In the genomic region with DNA sequence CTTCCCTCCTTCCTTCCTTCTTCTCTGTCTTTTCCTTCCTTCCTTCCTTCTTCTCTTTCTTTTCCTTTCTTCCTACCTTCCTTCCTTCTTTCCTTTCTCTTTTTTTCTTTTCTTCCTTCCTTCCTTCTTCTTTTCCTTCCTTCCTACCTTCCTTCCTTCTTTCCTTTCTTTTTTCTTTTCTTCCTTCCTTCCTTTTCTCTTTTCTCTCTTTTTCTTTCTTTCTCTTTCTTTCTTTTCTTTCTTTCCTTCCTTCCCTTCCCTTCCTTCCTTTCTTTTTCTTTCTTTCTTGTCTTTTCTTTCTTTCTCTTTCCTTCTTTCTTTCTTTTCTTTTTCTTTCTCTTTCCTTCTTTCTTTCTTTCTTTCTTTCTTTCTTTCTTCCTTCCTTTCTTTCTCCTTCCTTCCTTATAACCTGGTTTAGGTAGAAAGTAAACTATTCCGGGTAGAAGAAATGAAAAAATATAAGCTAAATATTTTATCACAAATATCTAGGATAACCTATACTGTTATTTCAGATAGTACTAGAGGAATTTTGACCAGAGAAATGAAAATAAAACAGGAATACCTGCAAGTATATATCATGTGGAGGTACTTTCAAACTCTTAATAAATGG, we compare ENCODE assay signal across 2 cellular contexts.
TF ChIP-seq lines count a peak whose summit lies in the region.

No MANE protein-coding gene starts in this region.

TF ChIP-seq in HEK293, 187 proteins besides CTCF, POLR2A, EP300 and RAD21 (continued from another document):
- TF ChIP-seq ZNF274 (IDR thresholded peaks at IDR 0.05; ENCODE audit: low read length) (no peak), ZNF274 (tag by site-specific recombination; IDR thresholded peaks at IDR 0.05; ENCODE audit: borderline replicate concordance) (no peak), ZNF664 (tag by site-specific recombination; IDR thresholded peaks at IDR 0.05) (no peak), ZFP69B (tag by site-specific recombination; IDR thresholded peaks at IDR 0.05) (no peak), ZBTB8A (tag by site-specific recombination; IDR thresholded peaks at IDR 0.05) (no peak), ZNF544 (tag by site-specific recombination; IDR thresholded peaks at IDR 0.05) (no peak), ZNF354C (tag by site-specific recombination; IDR thresholded peaks at IDR 0.05; ENCODE audit: borderline replicate concordance, low read depth) (no peak), SP7 (tag by site-specific recombination; IDR thresholded peaks at IDR 0.05) (no peak), ZBTB21 (tag by site-specific recombination; IDR thresholded peaks at IDR 0.05) (no peak)

TF ChIP-seq in K562, 482 proteins besides CTCF, POLR2A, EP300 and RAD21 (continued from another document):
- TF ChIP-seq, protein P1, sequence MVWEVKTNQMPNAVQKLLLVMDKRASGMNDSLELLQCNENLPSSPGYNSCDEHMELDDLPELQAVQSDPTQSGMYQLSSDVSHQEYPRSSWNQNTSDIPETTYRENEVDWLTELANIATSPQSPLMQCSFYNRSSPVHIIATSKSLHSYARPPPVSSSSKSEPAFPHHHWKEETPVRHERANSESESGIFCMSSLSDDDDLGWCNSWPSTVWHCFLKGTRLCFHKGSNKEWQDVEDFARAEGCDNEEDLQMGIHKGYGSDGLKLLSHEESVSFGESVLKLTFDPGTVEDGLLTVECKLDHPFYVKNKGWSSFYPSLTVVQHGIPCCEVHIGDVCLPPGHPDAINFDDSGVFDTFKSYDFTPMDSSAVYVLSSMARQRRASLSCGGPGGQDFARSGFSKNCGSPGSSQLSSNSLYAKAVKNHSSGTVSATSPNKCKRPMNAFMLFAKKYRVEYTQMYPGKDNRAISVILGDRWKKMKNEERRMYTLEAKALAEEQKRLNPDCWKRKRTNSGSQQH (CRISPR knock-in tag; IDR thresholded peaks at IDR 0.05), result peak; percentile 43; the same call in 1 of the 2 replicates
- TF ChIP-seq, protein P2, sequence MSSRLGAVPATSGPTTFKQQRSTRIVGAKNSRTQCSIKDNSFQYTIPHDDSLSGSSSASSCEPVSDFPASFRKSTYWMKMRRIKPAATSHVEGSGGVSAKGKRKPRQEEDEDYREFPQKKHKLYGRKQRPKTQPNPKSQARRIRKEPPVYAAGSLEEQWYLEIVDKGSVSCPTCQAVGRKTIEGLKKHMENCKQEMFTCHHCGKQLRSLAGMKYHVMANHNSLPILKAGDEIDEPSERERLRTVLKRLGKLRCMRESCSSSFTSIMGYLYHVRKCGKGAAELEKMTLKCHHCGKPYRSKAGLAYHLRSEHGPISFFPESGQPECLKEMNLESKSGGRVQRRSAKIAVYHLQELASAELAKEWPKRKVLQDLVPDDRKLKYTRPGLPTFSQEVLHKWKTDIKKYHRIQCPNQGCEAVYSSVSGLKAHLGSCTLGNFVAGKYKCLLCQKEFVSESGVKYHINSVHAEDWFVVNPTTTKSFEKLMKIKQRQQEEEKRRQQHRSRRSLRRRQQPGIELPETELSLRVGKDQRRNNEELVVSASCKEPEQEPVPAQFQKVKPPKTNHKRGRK (tag; IDR thresholded peaks at IDR 0.05), result peak; percentile 99
- TF ChIP-seq ZC3H4 (CRISPR knock-in tag; IDR thresholded peaks at IDR 0.05; ENCODE audit: borderline replicate concordance) (no peak), U2AF2 (optimal IDR thresholded peaks at IDR 0.05; ENCODE audit: low read depth, low read length) (peak; percentile 64), HIVEP1 (CRISPR knock-in tag; IDR thresholded peaks at IDR 0.05) (no peak), ELF4 (CRISPR knock-in tag; IDR thresholded peaks at IDR 0.05) (0 out of 2 replicates have a peak, but pooled peaks have one; percentile 31), IFI16 (CRISPR knock-in tag; IDR thresholded peaks at IDR 0.05) (no peak), U2AF1 (optimal IDR thresholded peaks at IDR 0.05; ENCODE audit: low read depth, low read length) (peak; percentile 41), NBN (IDR thresholded peaks at IDR 0.05; ENCODE audit: low read depth) (0 out of 2 replicates have a peak, but pooled peaks have one; percentile 22), MTA1 (IDR thresholded peaks at IDR 0.05; ENCODE audit: borderline replicate concordance) (0 out of 2 replicates have a peak, but pooled peaks have one; percentile 23), HNRNPK (IDR thresholded peaks at IDR 0.05; ENCODE audit: low read depth, low read length, poor library complexity, severe bottlenecking) (peak; percentile 10), MCM3 (IDR thresholded peaks at IDR 0.05) (no peak), NCOA4 (IDR thresholded peaks at IDR 0.05; ENCODE audit: partially characterized antibody) (peak; percentile 49), ESRRB (CRISPR knock-in tag; IDR thresholded peaks at IDR 0.05; ENCODE audit: borderline replicate concordance) (no peak), ZNF324 (CRISPR knock-in tag; IDR thresholded peaks at IDR 0.05) (no peak), LARP7 (IDR thresholded peaks at IDR 0.05) (0 out of 2 replicates have a peak, but pooled peaks have one; percentile 54), THRAP3 (IDR thresholded peaks at IDR 0.05; ENCODE audit: borderline replicate concordance) (0 out of 2 replicates have a peak, but pooled peaks have one; percentile 62), RAD51 (IDR thresholded peaks at IDR 0.05; ENCODE audit: borderline replicate concordance, low read depth) (no peak), TBL1XR1 (IDR thresholded peaks at IDR 0.05; ENCODE audit: low read length in 2 of 2) (no peak), PHB2 (IDR thresholded peaks at IDR 0.05; ENCODE audit: low read depth) (peak; percentile 52; the same call in 1 of the 2 replicates), RBFOX2 (IDR thresholded peaks at IDR 0.05; ENCODE audit: low read depth, low read length) (no peak), ZNF133 (CRISPR knock-in tag; IDR thresholded peaks at IDR 0.05) (no peak), ARHGAP35 (IDR thresholded peaks at IDR 0.05; ENCODE audit: partially characterized antibody) (peak; percentile 53), ETV1 (tag; conservative IDR thresholded peaks at IDR 0.05; ENCODE audit: low read depth) (no peak), CHD2 (IDR thresholded peaks at IDR 0.05; ENCODE audit: low read depth, low read length) (no peak), PCBP2 (IDR thresholded peaks at IDR 0.05; ENCODE audit: low read depth, low read length, poor library complexity, severe bottlenecking) (peak; percentile 13)
- TF ChIP-seq, protein P3, sequence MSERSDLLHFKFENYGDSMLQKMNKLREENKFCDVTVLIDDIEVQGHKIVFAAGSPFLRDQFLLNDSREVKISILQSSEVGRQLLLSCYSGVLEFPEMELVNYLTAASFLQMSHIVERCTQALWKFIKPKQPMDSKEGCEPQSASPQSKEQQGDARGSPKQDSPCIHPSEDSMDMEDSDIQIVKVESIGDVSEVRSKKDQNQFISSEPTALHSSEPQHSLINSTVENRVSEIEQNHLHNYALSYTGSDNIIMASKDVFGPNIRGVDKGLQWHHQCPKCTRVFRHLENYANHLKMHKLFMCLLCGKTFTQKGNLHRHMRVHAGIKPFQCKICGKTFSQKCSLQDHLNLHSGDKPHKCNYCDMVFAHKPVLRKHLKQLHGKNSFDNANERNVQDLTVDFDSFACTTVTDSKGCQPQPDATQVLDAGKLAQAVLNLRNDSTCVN (CRISPR knock-in tag; IDR thresholded peaks at IDR 0.05), result 0 out of 2 replicates have a peak, but pooled peaks have one; percentile 45
- TF ChIP-seq, protein P4, sequence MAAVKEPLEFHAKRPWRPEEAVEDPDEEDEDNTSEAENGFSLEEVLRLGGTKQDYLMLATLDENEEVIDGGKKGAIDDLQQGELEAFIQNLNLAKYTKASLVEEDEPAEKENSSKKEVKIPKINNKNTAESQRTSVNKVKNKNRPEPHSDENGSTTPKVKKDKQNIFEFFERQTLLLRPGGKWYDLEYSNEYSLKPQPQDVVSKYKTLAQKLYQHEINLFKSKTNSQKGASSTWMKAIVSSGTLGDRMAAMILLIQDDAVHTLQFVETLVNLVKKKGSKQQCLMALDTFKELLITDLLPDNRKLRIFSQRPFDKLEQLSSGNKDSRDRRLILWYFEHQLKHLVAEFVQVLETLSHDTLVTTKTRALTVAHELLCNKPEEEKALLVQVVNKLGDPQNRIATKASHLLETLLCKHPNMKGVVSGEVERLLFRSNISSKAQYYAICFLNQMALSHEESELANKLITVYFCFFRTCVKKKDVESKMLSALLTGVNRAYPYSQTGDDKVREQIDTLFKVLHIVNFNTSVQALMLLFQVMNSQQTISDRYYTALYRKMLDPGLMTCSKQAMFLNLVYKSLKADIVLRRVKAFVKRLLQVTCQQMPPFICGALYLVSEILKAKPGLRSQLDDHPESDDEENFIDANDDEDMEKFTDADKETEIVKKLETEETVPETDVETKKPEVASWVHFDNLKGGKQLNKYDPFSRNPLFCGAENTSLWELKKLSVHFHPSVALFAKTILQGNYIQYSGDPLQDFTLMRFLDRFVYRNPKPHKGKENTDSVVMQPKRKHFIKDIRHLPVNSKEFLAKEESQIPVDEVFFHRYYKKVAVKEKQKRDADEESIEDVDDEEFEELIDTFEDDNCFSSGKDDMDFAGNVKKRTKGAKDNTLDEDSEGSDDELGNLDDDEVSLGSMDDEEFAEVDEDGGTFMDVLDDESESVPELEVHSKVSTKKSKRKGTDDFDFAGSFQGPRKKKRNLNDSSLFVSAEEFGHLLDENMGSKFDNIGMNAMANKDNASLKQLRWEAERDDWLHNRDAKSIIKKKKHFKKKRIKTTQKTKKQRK (IDR thresholded peaks at IDR 0.05; ENCODE audit: borderline replicate concordance, low read depth, low read length), result no peak
- TF ChIP-seq, protein P5, sequence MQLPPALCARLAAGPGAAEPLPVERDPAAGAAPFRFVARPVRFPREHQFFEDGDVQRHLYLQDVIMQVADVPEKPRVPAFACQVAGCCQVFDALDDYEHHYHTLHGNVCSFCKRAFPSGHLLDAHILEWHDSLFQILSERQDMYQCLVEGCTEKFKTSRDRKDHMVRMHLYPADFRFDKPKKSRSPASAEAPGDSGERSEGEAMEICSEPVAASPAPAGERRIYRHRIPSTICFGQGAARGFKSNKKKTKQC (CRISPR knock-in tag; IDR thresholded peaks at IDR 0.05), result no peak
- TF ChIP-seq, protein P6, sequence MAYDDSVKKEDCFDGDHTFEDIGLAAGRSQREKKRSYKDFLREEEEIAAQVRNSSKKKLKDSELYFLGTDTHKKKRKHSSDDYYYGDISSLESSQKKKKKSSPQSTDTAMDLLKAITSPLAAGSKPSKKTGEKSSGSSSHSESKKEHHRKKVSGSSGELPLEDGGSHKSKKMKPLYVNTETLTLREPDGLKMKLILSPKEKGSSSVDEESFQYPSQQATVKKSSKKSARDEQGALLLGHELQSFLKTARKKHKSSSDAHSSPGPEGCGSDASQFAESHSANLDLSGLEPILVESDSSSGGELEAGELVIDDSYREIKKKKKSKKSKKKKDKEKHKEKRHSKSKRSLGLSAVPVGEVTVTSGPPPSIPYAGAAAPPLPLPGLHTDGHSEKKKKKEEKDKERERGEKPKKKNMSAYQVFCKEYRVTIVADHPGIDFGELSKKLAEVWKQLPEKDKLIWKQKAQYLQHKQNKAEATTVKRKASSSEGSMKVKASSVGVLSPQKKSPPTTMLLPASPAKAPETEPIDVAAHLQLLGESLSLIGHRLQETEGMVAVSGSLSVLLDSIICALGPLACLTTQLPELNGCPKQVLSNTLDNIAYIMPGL (CRISPR knock-in tag; IDR thresholded peaks at IDR 0.05), result no peak
- TF ChIP-seq, protein P7, sequence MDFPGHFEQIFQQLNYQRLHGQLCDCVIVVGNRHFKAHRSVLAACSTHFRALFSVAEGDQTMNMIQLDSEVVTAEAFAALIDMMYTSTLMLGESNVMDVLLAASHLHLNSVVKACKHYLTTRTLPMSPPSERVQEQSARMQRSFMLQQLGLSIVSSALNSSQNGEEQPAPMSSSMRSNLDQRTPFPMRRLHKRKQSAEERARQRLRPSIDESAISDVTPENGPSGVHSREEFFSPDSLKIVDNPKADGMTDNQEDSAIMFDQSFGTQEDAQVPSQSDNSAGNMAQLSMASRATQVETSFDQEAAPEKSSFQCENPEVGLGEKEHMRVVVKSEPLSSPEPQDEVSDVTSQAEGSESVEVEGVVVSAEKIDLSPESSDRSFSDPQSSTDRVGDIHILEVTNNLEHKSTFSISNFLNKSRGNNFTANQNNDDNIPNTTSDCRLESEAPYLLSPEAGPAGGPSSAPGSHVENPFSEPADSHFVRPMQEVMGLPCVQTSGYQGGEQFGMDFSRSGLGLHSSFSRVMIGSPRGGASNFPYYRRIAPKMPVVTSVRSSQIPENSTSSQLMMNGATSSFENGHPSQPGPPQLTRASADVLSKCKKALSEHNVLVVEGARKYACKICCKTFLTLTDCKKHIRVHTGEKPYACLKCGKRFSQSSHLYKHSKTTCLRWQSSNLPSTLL (IDR thresholded peaks at IDR 0.05), result 0 out of 2 replicates have a peak, but pooled peaks have one; percentile 33
- TF ChIP-seq, protein P8, sequence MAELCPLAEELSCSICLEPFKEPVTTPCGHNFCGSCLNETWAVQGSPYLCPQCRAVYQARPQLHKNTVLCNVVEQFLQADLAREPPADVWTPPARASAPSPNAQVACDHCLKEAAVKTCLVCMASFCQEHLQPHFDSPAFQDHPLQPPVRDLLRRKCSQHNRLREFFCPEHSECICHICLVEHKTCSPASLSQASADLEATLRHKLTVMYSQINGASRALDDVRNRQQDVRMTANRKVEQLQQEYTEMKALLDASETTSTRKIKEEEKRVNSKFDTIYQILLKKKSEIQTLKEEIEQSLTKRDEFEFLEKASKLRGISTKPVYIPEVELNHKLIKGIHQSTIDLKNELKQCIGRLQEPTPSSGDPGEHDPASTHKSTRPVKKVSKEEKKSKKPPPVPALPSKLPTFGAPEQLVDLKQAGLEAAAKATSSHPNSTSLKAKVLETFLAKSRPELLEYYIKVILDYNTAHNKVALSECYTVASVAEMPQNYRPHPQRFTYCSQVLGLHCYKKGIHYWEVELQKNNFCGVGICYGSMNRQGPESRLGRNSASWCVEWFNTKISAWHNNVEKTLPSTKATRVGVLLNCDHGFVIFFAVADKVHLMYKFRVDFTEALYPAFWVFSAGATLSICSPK (IDR thresholded peaks at IDR 0.05; ENCODE audit: borderline replicate concordance), result peak; percentile 37; the same call in 1 of the 2 replicates
- TF ChIP-seq, protein P9, sequence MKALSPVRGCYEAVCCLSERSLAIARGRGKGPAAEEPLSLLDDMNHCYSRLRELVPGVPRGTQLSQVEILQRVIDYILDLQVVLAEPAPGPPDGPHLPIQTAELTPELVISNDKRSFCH (CRISPR knock-in tag; IDR thresholded peaks at IDR 0.05), result no peak
- TF ChIP-seq, protein P9 (tag; IDR thresholded peaks at IDR 0.05), result no peak
